Comparison of ENCODE assay signal across 8 cellular contexts in the genomic region with DNA sequence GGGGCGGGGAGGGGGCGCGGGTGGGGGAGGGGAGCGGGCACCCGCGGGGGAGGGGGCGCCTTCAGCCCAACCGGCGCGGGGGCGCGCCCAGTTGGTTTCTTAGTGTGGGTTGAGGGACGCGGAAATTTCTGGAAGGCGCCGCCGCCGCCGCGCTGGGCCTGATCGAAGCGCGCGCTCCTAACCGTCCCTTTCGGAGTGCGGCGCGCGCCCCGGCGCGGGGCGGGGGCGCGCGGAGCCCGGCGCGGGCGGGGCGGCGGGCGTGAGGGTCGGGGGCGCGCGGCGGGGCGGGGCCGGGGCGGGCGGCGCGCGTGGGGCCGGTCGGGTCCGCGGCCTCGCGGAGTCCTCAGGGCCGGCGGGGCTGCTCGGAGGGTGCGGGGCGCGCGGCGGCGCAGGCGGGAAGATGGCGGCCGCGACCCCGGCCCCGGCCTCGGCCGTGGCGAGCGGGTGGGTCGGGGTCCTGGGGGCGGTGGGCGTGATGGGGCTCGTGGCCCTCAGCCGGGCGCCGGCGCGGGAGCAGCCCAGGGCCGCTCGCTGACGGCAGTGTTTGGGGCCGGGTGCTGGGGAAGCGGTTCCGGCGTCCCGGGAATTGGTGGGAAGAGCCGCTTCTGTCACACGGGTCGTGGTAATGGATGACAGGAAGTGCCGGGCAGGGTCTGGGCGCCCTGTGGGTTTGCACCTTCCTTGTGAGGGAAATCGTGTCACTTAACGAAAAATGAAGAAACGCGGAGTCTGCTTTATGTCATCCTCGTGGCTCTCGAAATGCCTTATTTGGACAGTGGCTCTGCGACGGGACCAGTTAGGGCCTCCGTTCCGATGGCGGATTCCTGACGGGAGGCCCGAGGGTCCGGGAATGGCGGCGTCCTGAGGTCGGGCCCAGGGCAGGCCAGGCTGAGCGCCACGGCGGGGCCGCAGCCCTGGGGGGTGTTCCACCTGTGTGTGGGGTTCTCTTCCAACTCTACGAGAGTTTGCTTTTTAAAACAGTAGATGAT. TPM values are rescaled to one million over a fixed set of nuclear protein-coding genes. Genes with fewer than 3 reads are reported as not detected.
DNase-seq lines count a peak whose midpoint lies in the region; ATAC-seq, FAIRE-seq and TF ChIP-seq lines count a peak whose summit lies in the region.

No MANE protein-coding gene starts in this region.

- peak overlapping the region; percentile 94 for H3K9ac ChIP-seq in iPS-20b (ENCODE audit: low read depth, low read length)

- H3K36me3 ChIP-seq in brain microvascular endothelial cell (replicated peaks) = no peaks in the 10 kb centered on the region
- H3K36me3 ChIP-seq in iPS-20b (ENCODE audit: insufficient read depth, low read depth, low read length) = peaks cover 21% of the 10 kb centered on the region; the same call in 1 of the 2 replicates
- H3K36me3 ChIP-seq in small intestine (ENCODE audit: control insufficient read depth in 2 of 2, insufficient read depth in 2 of 2, low read length in 2 of 2) = no peaks in the 10 kb centered on the region

- peak; percentile 29 for ATAC-seq in HG02763 (IDR thresholded peaks at IDR 0.05; ENCODE audit: unreplicated experiment)

- no peaks in the 10 kb centered on the region for H3K27me3 ChIP-seq in brain microvascular endothelial cell (replicated peaks)
- H3K27me3 ChIP-seq in iPS-20b (ENCODE audit: insufficient read depth, low read length) = no peaks in the 10 kb centered on the region
- H3K27me3 ChIP-seq in small intestine (ENCODE audit: control insufficient read depth in 2 of 2, insufficient read depth in 2 of 2, low read length in 2 of 2) = no peaks in the 10 kb centered on the region

- WGBS in small intestine, 3 donors = 0 to 1% (median 1%) methylated on average over 47 to 125 of the region's 125 CpGs

- peak overlapping the region; percentile 83 for H3K27ac ChIP-seq in brain microvascular endothelial cell
- H3K27ac ChIP-seq in iPS-20b (ENCODE audit: low read length) = peak overlapping the region; percentile 81
- peak overlapping the region; percentile 93 for H3K27ac ChIP-seq in small intestine (ENCODE audit: low read depth in 1 of 2, low read length in 1 of 2)

- DNase-seq in NCI-H1436 (lab: John Stamatoyannopoulos, UW) (peak; percentile 60), NCI-H1436 treated with DMSO at 0.1 percent for 48 hours (lab: John Stamatoyannopoulos, UW) (no peak), NCI-H1417 (lab: John Stamatoyannopoulos, UW) (peak; percentile 87 to 90 (median 90)), UCSD-AML1 (lab: John Stamatoyannopoulos, UW; ENCODE audit: unreplicated experiment) (peak; percentile 83), brain microvascular endothelial cell (peak; percentile 28), small intestine (peak; percentile 57)

- H3K4me3 ChIP-seq in brain microvascular endothelial cell (ENCODE audit: low read depth, low read length) (peak overlapping the region; percentile 81), iPS-20b (ENCODE audit: low read length) (peak overlapping the region; percentile 88), small intestine (ENCODE audit: low read depth in 1 of 2, low read length in 2 of 2) (peak overlapping the region; percentile 95 to 97)

- H3K9me3 ChIP-seq in iPS-20b (ENCODE audit: insufficient read depth, low read depth, low read length) (no peaks in the 10 kb centered on the region), small intestine (ENCODE audit: control insufficient read depth, low read depth) (no peaks in the 10 kb centered on the region)

- in situ Hi-C loops in brain microvascular endothelial cell (cut with HindIII; ENCODE audit: low pct_ligation_motif_present, low sequenced_read_pairs) = no loop called here

- no peak for FAIRE-seq in small intestine (lab: Jason Lieb, UNC)

- TF ChIP-seq CTCF in brain microvascular endothelial cell (IDR thresholded peaks at IDR 0.05; ENCODE audit: low read depth, low read length, missing control alignments) = no peak

- H3K4me1 ChIP-seq in iPS-20b (ENCODE audit: insufficient read depth, low read length) (peaks cover 31% of the 10 kb centered on the region), small intestine (ENCODE audit: control insufficient read depth in 2 of 2, insufficient read depth in 1 of 2, low read depth in 1 of 2, low read length in 1 of 2) (peaks cover 3% of the 10 kb centered on the region in 2 donors)

RNA-seq across cellular contexts. Expression of gene PKNOX1, which starts 0.8 kb away (rescaled TPM):
- polyA plus RNA-seq in small intestine = 1 to 10 TPM; 4.7 to 6.8 (median 5.1) TPM

RNA-seq across cellular contexts. Expression of gene ERVH48-1, which starts 49.7 kb away (rescaled TPM):
- not detected for polyA plus RNA-seq in small intestine
